In the genomic region with DNA sequence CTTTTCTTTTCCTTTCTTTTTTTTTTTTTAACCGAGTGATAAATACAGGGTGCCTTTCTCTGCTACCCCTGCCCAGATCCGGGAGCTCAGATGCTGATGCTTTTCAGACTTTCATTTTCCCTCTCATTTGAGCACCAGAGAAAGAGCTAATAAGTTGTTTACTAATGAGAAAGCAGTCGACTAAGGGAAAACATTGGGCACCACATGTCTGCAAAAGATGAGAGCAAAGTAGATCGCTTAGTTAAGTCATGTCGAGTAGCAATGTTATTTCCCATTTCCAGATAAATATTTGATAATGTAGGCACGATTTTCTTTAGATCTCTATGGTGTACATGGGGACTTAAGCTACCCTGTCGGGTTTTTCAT, we compare ENCODE assay signal across 8 cellular contexts. TPM values are rescaled to one million over a fixed set of nuclear protein-coding genes. Genes with fewer than 3 reads are reported as not detected.
DNase-seq lines count a peak whose midpoint lies in the region; ATAC-seq, FAIRE-seq and TF ChIP-seq lines count a peak whose summit lies in the region.

No MANE protein-coding gene starts in this region.

- no peaks in the 10 kb centered on the region for H3K9me3 Mint-ChIP-seq in activated T-cell treated with anti-CD3 and anti-CD28 coated beads, Interleukin-2, amount 50 U/mL, for 24 hours

- H3K4me3 Mint-ChIP-seq in activated T-cell treated with anti-CD3 and anti-CD28 coated beads, Interleukin-2, amount 50 U/mL, for 24 hours = peak overlapping the region; percentile 95

- H3K4me2 ChIP-seq in PC-3 (ENCODE audit: low read length) = peak overlapping the region; percentile 99
- H3K4me2 ChIP-seq in endothelial cell of umbilical vein (ENCODE audit: insufficient read depth, low read length) = peak overlapping the region; percentile 82

- no peaks in the 10 kb centered on the region for H3K27me3 Mint-ChIP-seq in activated T-cell treated with anti-CD3 and anti-CD28 coated beads, Interleukin-2, amount 50 U/mL, for 24 hours

- H2AFZ ChIP-seq in PC-3 (ENCODE audit: low read length) (peak overlapping the region; percentile 79; the same call in 1 of the 2 replicates), endothelial cell of umbilical vein (ENCODE audit: low read depth, low read length) (peak overlapping the region; percentile 68)

- intact Hi-C loops in PC-3 (cut with micrococcal nuclease) = loop anchor here (2.0 to 5.0 kb wide), 3 partner anchors 46 to 87 kb away; no protein-coding TSS in a partner anchor
- intact Hi-C loops in endothelial cell of umbilical vein (cut with micrococcal nuclease) = loop anchor here (2.0 to 10.0 kb wide), 2 partner anchors 358 to 1770 kb away; partner anchors contain the start of genes HS2ST1 and SELENOF
- intact Hi-C loops in ovary (cut with DNase I) = no loop called here

- DNase-seq in activated T-cell treated with anti-CD3 and anti-CD28 coated beads, Interleukin-2, amount 50 U/mL, for 24 hours = no peak
- no peak for DNase-seq in activated T-cell treated with anti-CD3 and anti-CD28 coated beads, Interleukin-2, amount 50 U/mL, for 1 hour
- DNase-seq in PC-3 (peak; percentile 16), endothelial cell of umbilical vein (ENCODE audit: low read depth, low spot score) (peak; percentile 63), ovary (no peak), NCI-H2029 (lab: John Stamatoyannopoulos, UW) (no peak), T-helper 9 cell (no peak)

- peaks cover 30% of the 10 kb centered on the region for H3K4me1 ChIP-seq in PC-3 (ENCODE audit: insufficient read depth, low read length)
- H3K4me1 ChIP-seq in endothelial cell of umbilical vein (ENCODE audit: control insufficient read depth, extremely low read depth, insufficient read depth, low read length) = peaks cover 32% of the 10 kb centered on the region
- H3K4me1 ChIP-seq in ovary (ENCODE audit: insufficient read depth) = peaks cover 2% of the 10 kb centered on the region

- no peak for ATAC-seq in PC-3
- no peak for ATAC-seq in HG03442 (IDR thresholded peaks at IDR 0.05; ENCODE audit: unreplicated experiment)

- TF ChIP-seq POLR2A in endothelial cell of umbilical vein (IDR thresholded peaks at IDR 0.05; ENCODE audit: low read depth, low read length) (no peak), ovary (IDR thresholded peaks at IDR 0.05) (no peak)

- dilution Hi-C loops in endothelial cell of umbilical vein (cut with MboI; ENCODE audit: extremely low pct_ligation_motif_present, low sequenced_read_pairs) = no loop called here

- H3K27ac ChIP-seq in PC-3 (ENCODE audit: low read length) = no peak overlapping the region
- H3K27ac ChIP-seq in endothelial cell of umbilical vein (ENCODE audit: insufficient read depth, low read depth, low read length) = peak overlapping the region; percentile 61
- H3K27ac ChIP-seq in ovary = peak overlapping the region in 1 of 2 donors; percentile 91

- no peaks in the 10 kb centered on the region for H3K9me1 ChIP-seq in endothelial cell of umbilical vein (replicated peaks; ENCODE audit: control insufficient read depth, extremely low read depth, insufficient read depth, low read length)

- peak overlapping the region; percentile 90 for H3K9ac ChIP-seq in PC-3 (ENCODE audit: low read length)
- H3K9ac ChIP-seq in endothelial cell of umbilical vein (replicated peaks; ENCODE audit: extremely low read depth, insufficient read depth, low read length) = peak overlapping the region; percentile 88

- POLR2A ChIA-PET in PC-3 (lab: Charles Lee; ENCODE audit: unreplicated experiment) = interaction anchor here (0.6 to 0.7 kb wide), 3 partner anchors 46 to 206 kb away, joined by 3 to 11 read pairs (median 4); partner anchors contain the start of gene GTF2B
- POLR2A ChIA-PET in endothelial cell of umbilical vein (lab: Charles Lee) = interaction anchor here (0.7 kb wide), 2 partner anchors 149 to 1980 kb away, joined by 3 read pairs; no protein-coding TSS in a partner anchor

- TF ChIP-seq EP300 in ovary (IDR thresholded peaks at IDR 0.05) = no peak

- H3K36me3 Mint-ChIP-seq in activated T-cell treated with anti-CD3 and anti-CD28 coated beads, Interleukin-2, amount 50 U/mL, for 24 hours (ENCODE audit: low read depth) = peaks cover 26% of the 10 kb centered on the region

- BruUV-seq in PC-3 (replicated peaks; lab: Mats Ljungman, UMichigan) = TSS peak; percentile 41
- TSS peak; percentile 34 for BruUV-seq in endothelial cell of umbilical vein (replicated peaks; lab: Mats Ljungman, UMichigan)

- FAIRE-seq in endothelial cell of umbilical vein (lab: Jason Lieb, UNC) = no peak

- H3K79me2 ChIP-seq in PC-3 (ENCODE audit: low read length) = peaks cover 64% of the 10 kb centered on the region
- H3K79me2 ChIP-seq in endothelial cell of umbilical vein (ENCODE audit: control insufficient read depth, insufficient read depth, low read length) = peaks cover 58% of the 10 kb centered on the region

- H3K4me1 Mint-ChIP-seq in activated T-cell treated with anti-CD3 and anti-CD28 coated beads, Interleukin-2, amount 50 U/mL, for 24 hours (ENCODE audit: low read depth) = peaks cover 42% of the 10 kb centered on the region

- TF ChIP-seq CTCF in PC-3 (conservative IDR thresholded peaks at IDR 0.05; ENCODE audit: low read depth, low read length) (no peak), endothelial cell of umbilical vein (IDR thresholded peaks at IDR 0.05; ENCODE audit: extremely low read depth in 1 of 2, insufficient read depth in 1 of 2, low read depth in 1 of 2, low read length in 2 of 2) (no peak), ovary (IDR thresholded peaks at IDR 0.05) (no peak)

- H3K27me3 ChIP-seq in PC-3 (ENCODE audit: low read length) (no peaks in the 10 kb centered on the region), endothelial cell of umbilical vein (ENCODE audit: control insufficient read depth in 2 of 2, insufficient read depth in 2 of 2, low read length in 2 of 2) (no peaks in the 10 kb centered on the region), ovary (no peaks in the 10 kb centered on the region)

- no peaks in the 10 kb centered on the region for H3K9me2 ChIP-seq in PC-3 (replicated peaks; ENCODE audit: low read length)

- H4K20me1 ChIP-seq in PC-3 (ENCODE audit: low read length) = peaks cover 30% of the 10 kb centered on the region
- no peaks in the 10 kb centered on the region for H4K20me1 ChIP-seq in endothelial cell of umbilical vein (replicated peaks; ENCODE audit: control insufficient read depth, extremely low read depth, insufficient read depth, low read length)

- H3K4me3 ChIP-seq in PC-3 (ENCODE audit: low read length) = peak overlapping the region; percentile 84
- peak overlapping the region; percentile 91 to 100 (median 98) for H3K4me3 ChIP-seq in endothelial cell of umbilical vein (replicated peaks in 1 of 3; ENCODE audit: insufficient read depth in 1 of 3, low read depth in 1 of 3, low read length in 3 of 3)
- H3K4me3 ChIP-seq in ovary = peak overlapping the region; percentile 93

- H3K27ac Mint-ChIP-seq in activated T-cell treated with anti-CD3 and anti-CD28 coated beads, Interleukin-2, amount 50 U/mL, for 24 hours = peak overlapping the region; percentile 98

- CTCF ChIA-PET in PC-3 (lab: Charles Lee) = no interaction called here
- CTCF ChIA-PET in endothelial cell of umbilical vein (lab: Charles Lee) = interaction anchor here (1.5 to 3.6 kb wide), 7 partner anchors 9 to 192 kb away, joined by 4 to 66 read pairs (median 13); no protein-coding TSS in a partner anchor

- no peaks in the 10 kb centered on the region for H3F3A ChIP-seq in PC-3 (ENCODE audit: low read length, unreplicated experiment)

- H3K9me3 ChIP-seq in PC-3 (ENCODE audit: low read length) (no peaks in the 10 kb centered on the region), endothelial cell of umbilical vein (replicated peaks; ENCODE audit: control insufficient read depth, insufficient read depth, low read length) (no peaks in the 10 kb centered on the region), ovary (no peaks in the 10 kb centered on the region)

- whole genome bisulfite sequencing in ovary, 3 donors = 0% methylated on average over 7 of the region's 7 CpGs

- no peaks in the 10 kb centered on the region for H3K36me3 ChIP-seq in PC-3 (ENCODE audit: low read depth, low read length)
- no peaks in the 10 kb centered on the region for H3K36me3 ChIP-seq in endothelial cell of umbilical vein (ENCODE audit: control insufficient read depth in 2 of 2, extremely low read depth in 1 of 2, insufficient read depth in 2 of 2, low read length in 2 of 2)
- no peaks in the 10 kb centered on the region for H3K36me3 ChIP-seq in ovary

TF ChIP-seq in endothelial cell of umbilical vein, 7 proteins besides CTCF, POLR2A, EP300 and RAD21:
- TF ChIP-seq POLR2AphosphoS5 (IDR thresholded peaks at IDR 0.05; ENCODE audit: insufficient read depth, low read depth, low read length) (no peak), GATA2 (IDR thresholded peaks at IDR 0.05; ENCODE audit: insufficient read depth, insufficient read length, low read depth, low read length) (no peak), MYC (IDR thresholded peaks at IDR 0.05; ENCODE audit: low read depth, low read length) (no peak), EZH2 (IDR thresholded peaks at IDR 0.05; ENCODE audit: borderline replicate concordance, low read depth, low read length, severe bottlenecking) (no peak), JUN (IDR thresholded peaks at IDR 0.05; ENCODE audit: borderline replicate concordance, insufficient read depth, insufficient read length, low read depth) (no peak), FOS (IDR thresholded peaks at IDR 0.05; ENCODE audit: borderline replicate concordance, insufficient read depth, low read length) (no peak)
- TF ChIP-seq, protein P1, sequence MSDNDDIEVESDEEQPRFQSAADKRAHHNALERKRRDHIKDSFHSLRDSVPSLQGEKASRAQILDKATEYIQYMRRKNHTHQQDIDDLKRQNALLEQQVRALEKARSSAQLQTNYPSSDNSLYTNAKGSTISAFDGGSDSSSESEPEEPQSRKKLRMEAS (IDR thresholded peaks at IDR 0.05; ENCODE audit: insufficient read depth, insufficient read length) = no peak
TF ChIP-seq in endothelial cell of umbilical vein: peak in this region for 0.

RNA-seq across cellular contexts. Expression of gene PKN2, which starts 1.1 kb away (rescaled TPM):
- total RNA-seq in PC-3 (2014; rRNA removed) (20.8 and 36.1 TPM in 2 replicates), endothelial cell of umbilical vein (47.3 and 49.1 TPM in 2 replicates), ovary (10 to 100 TPM; 36.5 to 58.9 (median 55.7) TPM)
- polyA plus RNA-seq in endothelial cell of umbilical vein (8.5 and 11.5 TPM in 2 replicates), ovary (10 to 100 TPM; 17.8 to 24.8 TPM)
- polyA plus RNA-seq in endothelial cell of umbilical vein (2011; cell fraction: cytosol; rRNA removed) = 8.9 and 9.0 TPM in 2 replicates
- polyA plus RNA-seq in endothelial cell of umbilical vein (2011; cell fraction: nucleus; rRNA removed) = 54.0 and 81.2 TPM in 2 replicates
- polyA plus RNA-seq in endothelial cell of umbilical vein (2012) = 24.9 and 31.8 TPM in 2 replicates
- 19.7 and 27.8 TPM in 2 replicates for polyA minus RNA-seq in endothelial cell of umbilical vein
- 43.3 TPM for polyA minus RNA-seq in endothelial cell of umbilical vein (2011; cell fraction: cytosol; rRNA and poly(A)+ RNA removed)
- polyA minus RNA-seq in endothelial cell of umbilical vein (2011; cell fraction: nucleus; rRNA and poly(A)+ RNA removed) = 57.7 and 71.3 TPM in 2 replicates

Comparison
In these comparisons a context has a peak if more than half of its experiments do, and no peak if none do; other contexts are left out.
1. DNase-seq: peak in PC-3 (single experiment) and endothelial cell of umbilical vein (single experiment); none in activated T-cell treated with anti-CD3 and anti-CD28 coated beads, Interleukin-2, amount 50 U/mL, for 24 hours (single experiment), activated T-cell treated with anti-CD3 and anti-CD28 coated beads, Interleukin-2, amount 50 U/mL, for 1 hour (single experiment), ovary (0 of 5), NCI-H2029 (single experiment) and T-helper 9 cell (single experiment).
2. intact Hi-C loops: an anchor here in PC-3 (2.0 to 5.0 kb wide) and endothelial cell of umbilical vein (2.0 to 10.0 kb wide); none called in ovary.
3. Peak in every context shown above with its lines, with median percentiles within 50 percentile points of each other: H3K4me3 ChIP-seq.